In genomic region chr20:23198815-23199214, GRCh38 we compare ENCODE assay signal across 33 cellular contexts.
"Had no signal": no experiment of that assay in that cellular context is flagged by ENCODE, and none has a peak within 500 bp of the region (broad histone marks: within the 10 kb centered on the region; RNA-seq: fewer than 3 reads in every experiment).

No MANE protein-coding gene starts in this region.

- DNase-seq: activated effector memory CD4-positive, alpha-beta T cell treated with anti-CD3 and anti-CD28 coated beads, Interleukin-2, amount 50 U/mL, for 16 hours; activated effector memory CD4-positive, alpha-beta T cell treated with Interleukin-2 at 50 U/mL for 16 hours; activated gamma-delta T cell; activated gamma-delta T cell treated with Interleukin-2 at 50 U/mL for 16 hours; activated naive CD4-positive, alpha-beta T cell; activated naive CD4-positive, alpha-beta T cell treated with anti-CD3 and anti-CD28 coated beads for 36 hours; activated naive CD4-positive, alpha-beta T cell treated with anti-CD3 and anti-CD28 coated beads, Interleukin-2, amount 10 ng/mL, durations not matched to agents 7 days and 5 days; activated naive CD4-positive, alpha-beta T cell treated with anti-CD3 and anti-CD28 coated beads, Interleukin-2, amount 50 U/mL, for 16 hours; activated naive CD4-positive, alpha-beta T cell treated with Interleukin-2 at 50 U/mL for 16 hours; activated naive CD8-positive, alpha-beta T cell treated with anti-CD3 and anti-CD28 coated beads for 36 hours; activated naive CD8-positive, alpha-beta T cell treated with anti-CD3 and anti-CD28 coated beads, Interleukin-2, amount 10 ng/mL, durations not matched to agents 7 days and 5 days; activated naive CD8-positive, alpha-beta T cell treated with anti-CD3 and anti-CD28 coated beads, Interleukin-2, amount 50 U/mL, for 24 hours; activated T-cell treated with anti-CD3 and anti-CD28 coated beads, Interleukin-2, amount 50 U/mL, for 24 hours; activated T-cell treated with anti-CD3 and anti-CD28 coated beads, Interleukin-2, amount 50 U/mL, for 4 hours; activated T-cell treated with anti-CD3 and anti-CD28 coated beads, Interleukin-2, amount 50 U/mL, for 48 hours; activated T-cell treated with anti-CD3 and anti-CD28 coated beads, Interleukin-2, amount 50 U/mL, for 72 hours; adrenal gland; amniotic stem cell; amygdala; anterior cingulate cortex; aorta; body of pancreas; brain microvascular endothelial cell; caudate nucleus; central memory CD4-positive, alpha-beta T cell; cerebellar nuclear complex had no signal

- ATAC-seq: activated naive CD4-positive, alpha-beta T cell treated with anti-CD3 and anti-CD28 coated beads, Interleukin-2, amount 50 U/mL, for 72 hours; activated naive CD8-positive, alpha-beta T cell treated with anti-CD3 and anti-CD28 coated beads, Interleukin-2, amount 50 U/mL, for 24 hours; activated T-cell treated with anti-CD3 and anti-CD28 coated beads, Interleukin-2, amount 50 U/mL, for 4 hours; activated T-cell treated with anti-CD3 and anti-CD28 coated beads, Interleukin-2, amount 50 U/mL, for 72 hours; activated T-helper 17 cell treated with anti-CD3 and anti-CD28 coated beads, Interleukin-2, amount 50 U/mL, for 72 hours; body of pancreas had no signal

- H3K9me3 ChIP-seq: adrenal gland, ascending aorta, breast epithelium had no signal

- H3K36me3 ChIP-seq: adrenal gland, ascending aorta, brain microvascular endothelial cell, breast epithelium, cardiac muscle cell had no signal

- H3K4me3 ChIP-seq: adrenal gland, ascending aorta, body of pancreas, breast epithelium, cardiac muscle cell had no signal

- H3K27ac ChIP-seq: adrenal gland, ascending aorta, body of pancreas, brain microvascular endothelial cell, breast epithelium, cardiac muscle cell had no signal

- FAIRE-seq: astrocyte, bronchial epithelial cell had no signal

- H3K27me3 ChIP-seq: adrenal gland, ascending aorta, body of pancreas, brain microvascular endothelial cell, breast epithelium had no signal

- H3K4me1 ChIP-seq: adrenal gland, body of pancreas, breast epithelium had no signal
